Comparison of ENCODE assay signal across 18 cellular contexts in the genomic region with DNA sequence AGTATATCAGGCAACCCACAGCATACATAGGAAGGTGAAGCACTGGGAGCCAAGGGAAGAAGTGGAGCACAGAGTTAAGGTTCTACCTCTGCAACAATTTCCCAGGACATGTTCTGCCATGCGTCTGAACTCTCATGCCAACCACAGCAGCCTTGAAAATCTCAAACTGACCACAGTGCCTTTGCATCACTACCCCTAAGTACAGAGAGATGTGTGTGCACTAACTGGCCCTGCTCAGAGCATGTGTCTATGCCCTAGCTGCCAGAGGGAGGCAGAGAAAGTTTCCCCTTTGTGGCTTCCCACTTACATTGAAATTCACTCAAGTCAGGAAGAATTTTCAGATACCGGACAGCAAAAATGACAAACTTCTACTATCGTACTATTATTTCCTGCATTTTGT. TPM values are rescaled to one million over a fixed set of nuclear protein-coding genes. Genes with fewer than 3 reads are reported as not detected.
DNase-seq lines count a peak whose midpoint lies in the region; ATAC-seq and TF ChIP-seq lines count a peak whose summit lies in the region.
"Had no signal": no experiment of that assay in that cellular context is flagged by ENCODE, and none has a peak within 500 bp of the region (broad histone marks: within the 10 kb centered on the region; RNA-seq: fewer than 3 reads in every experiment).

No MANE protein-coding gene starts in this region.

- no peak for ATAC-seq in activated CD8-positive, alpha-beta memory T cell treated with anti-CD3 and anti-CD28 coated beads, Interleukin-2, amount 10 ng/mL, durations not matched to agents 7 days and 5 days

- no peak overlapping the region for H3K27ac Mint-ChIP-seq in activated CD8-positive, alpha-beta memory T cell treated with anti-CD3 and anti-CD28 coated beads, Interleukin-2, amount 10 ng/mL, durations not matched to agents 7 days and 5 days
- H3K27ac Mint-ChIP-seq: activated naive CD8-positive, alpha-beta T cell treated with anti-CD3 and anti-CD28 coated beads, Interleukin-2, amount 10 ng/mL, durations not matched to agents 7 days and 5 days had no signal

- peaks cover 6% of the 10 kb centered on the region for H3K27me3 Mint-ChIP-seq in activated CD8-positive, alpha-beta memory T cell treated with anti-CD3 and anti-CD28 coated beads, Interleukin-2, amount 10 ng/mL, durations not matched to agents 7 days and 5 days

- TF ChIP-seq POLR2A in uterus (IDR thresholded peaks at IDR 0.05), result no peak

- H3K27ac ChIP-seq in uterus, result peak overlapping the region; percentile 43 to 57
- H3K27ac ChIP-seq: 22Rv1, brain microvascular endothelial cell, neutrophil, tibial artery had no signal

- H3K4me3 ChIP-seq in WI38 (ENCODE audit: low read depth, low read length) (peak overlapping the region; percentile 30), fibroblast of mammary gland (ENCODE audit: control insufficient read depth, low read depth, low read length) (peak overlapping the region; percentile 5), uterus (no peak overlapping the region)
- H3K4me3 ChIP-seq: tibial artery had no signal

- H3K27me3 ChIP-seq in uterus, result no peaks in the 10 kb centered on the region
- H3K27me3 ChIP-seq: brain microvascular endothelial cell, neutrophil, tibial artery had no signal

- CTCF ChIA-PET in activated CD8-positive, alpha-beta memory T cell treated with anti-CD3 and anti-CD28 coated beads, Interleukin-2, amount 10 ng/mL, durations not matched to agents 7 days and 5 days (lab: Charles Lee), result no interaction called here

- DNase-seq in SKM-1 treated with dmso at 0.1 percent for 144 hours (lab: John Stamatoyannopoulos, UW; ENCODE audit: unreplicated experiment) (peak; percentile 59), SKM-1 (lab: John Stamatoyannopoulos, UW; ENCODE audit: unreplicated experiment) (no peak), fibroblast of mammary gland (ENCODE audit: low read depth) (no peak), uterus (no peak), NCI-H526 (lab: John Stamatoyannopoulos, UW) (no peak), foreskin melanocyte (no peak)
- no peak for DNase-seq in activated CD8-positive, alpha-beta memory T cell treated with anti-CD3 and anti-CD28 coated beads, Interleukin-2, amount 10 ng/mL, durations not matched to agents 7 days and 5 days
- DNase-seq: activated CD4-positive, CD25-positive, alpha-beta regulatory T cell treated with anti-CD3 and anti-CD28 coated beads, Interleukin-2, amount 50 U/mL, for 72 hours; activated naive CD8-positive, alpha-beta T cell treated with anti-CD3 and anti-CD28 coated beads, Interleukin-2, amount 10 ng/mL, durations not matched to agents 7 days and 5 days; NCI-H1436 treated with DMSO at 0.1 percent for 48 hours; NCI-H774; retina; stimulated activated CD4-positive, alpha-beta T cell treated with anti-CD3 and anti-CD28 coated beads, Interleukin-15, amount 100 ng/mL, for 24 hours; tibial artery had no signal

- H3K4me1 ChIP-seq in uterus, result no peaks in the 10 kb centered on the region
- H3K4me1 ChIP-seq: tibial artery had no signal

- intact Hi-C loops in uterus (cut with DNase I; ENCODE audit: low total_unique reads), result no loop called here

- TF ChIP-seq CTCF in WI38 (IDR thresholded peaks at IDR 0.05; ENCODE audit: low read depth, low read length), result no peak
- TF ChIP-seq CTCF in fibroblast of mammary gland (conservative IDR thresholded peaks at IDR 0.05; ENCODE audit: control insufficient read depth, insufficient read depth, low read depth, low read length), result no peak
- TF ChIP-seq CTCF in uterus (IDR thresholded peaks at IDR 0.05), result no peak

- peaks cover 8% of the 10 kb centered on the region for H3K36me3 Mint-ChIP-seq in activated CD8-positive, alpha-beta memory T cell treated with anti-CD3 and anti-CD28 coated beads, Interleukin-2, amount 10 ng/mL, durations not matched to agents 7 days and 5 days

- H3K36me3 ChIP-seq in uterus, result no peaks in the 10 kb centered on the region
- H3K36me3 ChIP-seq: brain microvascular endothelial cell, neutrophil, tibial artery had no signal

- no peak overlapping the region for H3K4me3 Mint-ChIP-seq in activated CD8-positive, alpha-beta memory T cell treated with anti-CD3 and anti-CD28 coated beads, Interleukin-2, amount 10 ng/mL, durations not matched to agents 7 days and 5 days
- H3K4me3 Mint-ChIP-seq: activated naive CD8-positive, alpha-beta T cell treated with anti-CD3 and anti-CD28 coated beads, Interleukin-2, amount 10 ng/mL, durations not matched to agents 7 days and 5 days had no signal

- H3K9me3 Mint-ChIP-seq in activated CD8-positive, alpha-beta memory T cell treated with anti-CD3 and anti-CD28 coated beads, Interleukin-2, amount 10 ng/mL, durations not matched to agents 7 days and 5 days (ENCODE audit: low read depth), result peaks cover 3% of the 10 kb centered on the region

- no peaks in the 10 kb centered on the region for H3K9me3 ChIP-seq in uterus
- H3K9me3 ChIP-seq: neutrophil, tibial artery had no signal

- H3K4me1 Mint-ChIP-seq in activated CD8-positive, alpha-beta memory T cell treated with anti-CD3 and anti-CD28 coated beads, Interleukin-2, amount 10 ng/mL, durations not matched to agents 7 days and 5 days, result peaks cover 34% of the 10 kb centered on the region

RNA-seq across cellular contexts. Expression of a gene that starts 26.8 kb away (rescaled TPM):
- total RNA-seq in uterus, result 10 to 100 TPM in 1 of 4 donors, 1 to 10 TPM in 3; 7.9 to 21.0 (median 9.1) TPM
- 10 to 100 TPM in 1 of 2 experiments, 1 to 10 TPM in 1; 9.1 to 11.9 TPM for total RNA-seq in activated CD8-positive, alpha-beta memory T cell treated with anti-CD3 and anti-CD28 coated beads, Interleukin-2, amount 10 ng/mL, durations not matched to agents 7 days and 5 days

Comparison
In these comparisons a context has a peak if more than half of its experiments do, and no peak if none do; other contexts are left out.
1. H3K4me3 ChIP-seq: peak in WI38 (single experiment) and fibroblast of mammary gland (single experiment); none in uterus (0 of 2).